Comparison of ENCODE assay signal across 8 cellular contexts in genomic region chr3:9947025-9947995, GRCh38. TPM values are rescaled to one million over a fixed set of nuclear protein-coding genes. Genes with fewer than 3 reads are reported as not detected.
DNase-seq lines count a peak whose midpoint lies in the region; ATAC-seq and TF ChIP-seq lines count a peak whose summit lies in the region.

No MANE protein-coding gene starts in this region.

- H3K4me1 ChIP-seq in skeletal muscle satellite cell (ENCODE audit: control insufficient read depth, insufficient read depth, low read length) = peaks cover 19% of the 10 kb centered on the region

- H3K27me3 Mint-ChIP-seq in brain = no peaks in the 10 kb centered on the region
- H3K27me3 Mint-ChIP-seq in activated CD4-positive, alpha-beta T cell treated with anti-CD3 and anti-CD28 coated beads, Interleukin-2, amount 10 ng/mL, durations not matched to agents 7 days and 5 days = no peaks in the 10 kb centered on the region

- DNase-seq in HuH-7.5 (ENCODE audit: low spot score) (peak; percentile 96), NOMO-1 treated with dmso at 0.1 percent for 144 hours (lab: John Stamatoyannopoulos, UW; ENCODE audit: unreplicated experiment) (no peak)
- no peak for DNase-seq in activated CD4-positive, alpha-beta T cell treated with anti-CD3 and anti-CD28 coated beads, Interleukin-2, amount 10 ng/mL, durations not matched to agents 7 days and 5 days

- no peaks in the 10 kb centered on the region for H3K36me3 Mint-ChIP-seq in brain
- peaks cover 3% of the 10 kb centered on the region for H3K36me3 Mint-ChIP-seq in activated CD4-positive, alpha-beta T cell treated with anti-CD3 and anti-CD28 coated beads, Interleukin-2, amount 10 ng/mL, durations not matched to agents 7 days and 5 days (ENCODE audit: low read depth)

- POLR2A ChIA-PET in activated CD4-positive, alpha-beta T cell treated with anti-CD3 and anti-CD28 coated beads, Interleukin-2, amount 10 ng/mL, durations not matched to agents 7 days and 5 days (lab: Charles Lee) = interaction anchor here (1.1 to 1.2 kb wide), 2 partner anchors 14 to 30 kb away, joined by 3 to 7 read pairs; partner anchors contain the start of gene CRELD1

- H3K27ac ChIP-seq in 22Rv1 = peak overlapping the region; percentile 84

- H3K9me3 Mint-ChIP-seq in brain = no peaks in the 10 kb centered on the region
- H3K9me3 Mint-ChIP-seq in activated CD4-positive, alpha-beta T cell treated with anti-CD3 and anti-CD28 coated beads, Interleukin-2, amount 10 ng/mL, durations not matched to agents 7 days and 5 days = no peaks in the 10 kb centered on the region

- CTCF ChIA-PET in activated CD4-positive, alpha-beta T cell treated with anti-CD3 and anti-CD28 coated beads, Interleukin-2, amount 10 ng/mL, durations not matched to agents 7 days and 5 days (lab: Charles Lee) = interaction anchor here (0.7 to 2.2 kb wide), 6 partner anchors 12 to 83 kb away, joined by 3 to 7 read pairs (median 4); no protein-coding TSS in a partner anchor

- H3K27me3 ChIP-seq in skeletal muscle satellite cell (ENCODE audit: control insufficient read depth, insufficient read depth, low read length) = no peaks in the 10 kb centered on the region

- peak overlapping the region in 3 of 5 experiments; percentile 32 to 60 (median 42) for H3K4me3 Mint-ChIP-seq in brain
- H3K4me3 Mint-ChIP-seq in activated CD4-positive, alpha-beta T cell treated with anti-CD3 and anti-CD28 coated beads, Interleukin-2, amount 10 ng/mL, durations not matched to agents 7 days and 5 days = no peak overlapping the region

- TF ChIP-seq CTCF in 22Rv1 (IDR thresholded peaks at IDR 0.05) (no peak), brain (conservative IDR thresholded peaks at IDR 0.05) (no peak)

- H3K27ac Mint-ChIP-seq in brain = no peak overlapping the region
- no peak overlapping the region for H3K27ac Mint-ChIP-seq in activated CD4-positive, alpha-beta T cell treated with anti-CD3 and anti-CD28 coated beads, Interleukin-2, amount 10 ng/mL, durations not matched to agents 7 days and 5 days

- H3K4me2 ChIP-seq in skeletal muscle satellite cell (ENCODE audit: low read length) = peak overlapping the region; percentile 92

- H3K9ac ChIP-seq in skeletal muscle satellite cell (ENCODE audit: low read depth, low read length) = peak overlapping the region; percentile 77

- no peak for ATAC-seq in GM19351 (IDR thresholded peaks at IDR 0.05; ENCODE audit: unreplicated experiment)

- no peaks in the 10 kb centered on the region for H3K36me3 ChIP-seq in skeletal muscle satellite cell (ENCODE audit: insufficient read depth, low read length)

- H3K9me3 ChIP-seq in iPS-18c (ENCODE audit: control insufficient read depth, insufficient read depth, low read length) (no peaks in the 10 kb centered on the region), skeletal muscle satellite cell (replicated peaks; ENCODE audit: low read length) (no peaks in the 10 kb centered on the region)

- H3K4me3 ChIP-seq in iPS-18c (ENCODE audit: insufficient read depth, low read depth, low read length) (peak overlapping the region; percentile 64), skeletal muscle satellite cell (ENCODE audit: low read length) (peak overlapping the region; percentile 86)

- peaks cover 8% of the 10 kb centered on the region for H3K4me1 Mint-ChIP-seq in brain
- peaks cover 18% of the 10 kb centered on the region for H3K4me1 Mint-ChIP-seq in activated CD4-positive, alpha-beta T cell treated with anti-CD3 and anti-CD28 coated beads, Interleukin-2, amount 10 ng/mL, durations not matched to agents 7 days and 5 days

RNA-seq across cellular contexts. Expression of gene PRRT3, which starts 4.9 kb away (rescaled TPM):
- polyA plus RNA-seq in brain (ENCODE audit: insufficient read depth, low read depth, low replicate concordance) = 8.4 TPM
- total RNA-seq in skeletal muscle satellite cell (2012; rRNA removed) = 1.7 and 3.8 TPM in 2 replicates
- 1 to 10 TPM; 4.8 to 5.5 TPM for total RNA-seq in activated CD4-positive, alpha-beta T cell treated with anti-CD3 and anti-CD28 coated beads, Interleukin-2, amount 10 ng/mL, durations not matched to agents 7 days and 5 days

RNA-seq across cellular contexts. Expression of gene CRELD1, which starts 13.7 kb away (rescaled TPM):
- polyA plus RNA-seq in brain (ENCODE audit: insufficient read depth, low read depth, low replicate concordance) = 32.3 TPM
- 6.8 and 13.7 TPM in 2 replicates for total RNA-seq in skeletal muscle satellite cell (2012; rRNA removed)
- total RNA-seq in activated CD4-positive, alpha-beta T cell treated with anti-CD3 and anti-CD28 coated beads, Interleukin-2, amount 10 ng/mL, durations not matched to agents 7 days and 5 days = 10 to 100 TPM; 13.9 to 16.0 TPM

RNA-seq across cellular contexts. Expression of gene IL17RC, which starts 30.4 kb away (rescaled TPM):
- polyA plus RNA-seq in brain (ENCODE audit: insufficient read depth, low read depth, low replicate concordance) = 22.7 TPM
- 121 and 264 TPM in 2 replicates for total RNA-seq in skeletal muscle satellite cell (2012; rRNA removed)
- under 1 TPM; 0.32 to 0.52 TPM for total RNA-seq in activated CD4-positive, alpha-beta T cell treated with anti-CD3 and anti-CD28 coated beads, Interleukin-2, amount 10 ng/mL, durations not matched to agents 7 days and 5 days

RNA-seq across cellular contexts. Expression of gene EMC3, which starts 39.3 kb away (rescaled TPM):
- polyA plus RNA-seq in brain (ENCODE audit: insufficient read depth, low read depth, low replicate concordance) = 75.2 TPM
- total RNA-seq in skeletal muscle satellite cell (2012; rRNA removed) = 61.3 and 64.0 TPM in 2 replicates
- total RNA-seq in activated CD4-positive, alpha-beta T cell treated with anti-CD3 and anti-CD28 coated beads, Interleukin-2, amount 10 ng/mL, durations not matched to agents 7 days and 5 days = 10 to 100 TPM; 53.8 to 55.0 TPM

RNA-seq across cellular contexts. Expression of gene IL17RE, which starts 44.7 kb away (rescaled TPM):
- 1.6 TPM for polyA plus RNA-seq in brain (ENCODE audit: insufficient read depth, low read depth, low replicate concordance)
- total RNA-seq in skeletal muscle satellite cell (2012; rRNA removed) = 2.8 and 4.4 TPM in 2 replicates
- 1 to 10 TPM; 1.5 to 2.7 TPM for total RNA-seq in activated CD4-positive, alpha-beta T cell treated with anti-CD3 and anti-CD28 coated beads, Interleukin-2, amount 10 ng/mL, durations not matched to agents 7 days and 5 days
